ENCODE assay signal across 15 cellular contexts in the genomic region with DNA sequence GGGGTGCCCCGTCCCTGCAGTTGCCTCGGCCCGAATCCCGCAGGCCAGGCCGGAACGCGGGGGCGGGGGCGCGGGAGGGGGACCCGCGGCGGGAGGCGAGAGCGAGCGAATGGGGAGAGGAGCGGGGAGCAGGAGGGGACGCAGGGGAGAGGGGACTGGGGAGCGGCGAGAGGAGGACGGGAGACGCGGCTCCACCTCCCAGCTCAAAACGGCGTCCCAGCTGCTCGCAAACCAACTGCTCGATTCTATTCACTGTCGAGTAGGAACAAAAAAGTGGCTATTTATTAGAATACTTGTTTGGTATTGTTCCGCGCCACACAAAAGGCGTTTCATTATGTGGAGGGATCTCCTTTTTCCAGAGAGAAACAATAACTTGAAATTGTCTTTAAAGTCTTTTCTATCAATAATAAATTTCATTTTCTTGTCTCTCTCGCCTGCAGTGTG. TPM values are rescaled to one million over a fixed set of nuclear protein-coding genes. Genes with fewer than 3 reads are reported as not detected.
DNase-seq lines count a peak whose midpoint lies in the region; TF ChIP-seq lines count a peak whose summit lies in the region.
"Had no signal": no experiment of that assay in that cellular context is flagged by ENCODE, and none has a peak within 500 bp of the region (broad histone marks: within the 10 kb centered on the region; RNA-seq: fewer than 3 reads in every experiment).

No MANE protein-coding gene starts in this region.

- no peaks in the 10 kb centered on the region for H3K36me3 ChIP-seq in HUES64 (ENCODE audit: insufficient read depth, low read length)
- H3K36me3 ChIP-seq in osteoblast (ENCODE audit: insufficient read depth, low read length), result no peaks in the 10 kb centered on the region
- H3K36me3 ChIP-seq: vagina had no signal

- no peaks in the 10 kb centered on the region for H4K20me1 ChIP-seq in osteoblast (ENCODE audit: insufficient read depth, low read length)

- WGBS in HUES64, result under 1% methylated on average over 32 of the region's 32 CpGs

- H3K4me2 ChIP-seq in osteoblast (ENCODE audit: insufficient read depth, low read length), result no peak overlapping the region
- H3K4me2 ChIP-seq: A549 had no signal

- TF ChIP-seq CTCF in dorsolateral prefrontal cortex (IDR thresholded peaks at IDR 0.05 in 54 of 56, conservative IDR thresholded peaks at IDR 0.05 in 2 of 56; ENCODE audit: low read depth in 1 of 56, partially characterized antibody in 56 of 56) (no peak), osteoblast (IDR thresholded peaks at IDR 0.05; ENCODE audit: extremely low read depth, low read depth, low read length) (no peak)

- H3K27ac ChIP-seq in HUES64 (ENCODE audit: low read depth, low read length) (no peak overlapping the region), dorsolateral prefrontal cortex (peak overlapping the region in 26 of 59 donors; percentile 19 to 68 (median 47)), osteoblast (ENCODE audit: low read depth, low read length) (no peak overlapping the region)
- H3K27ac ChIP-seq: A549, vagina had no signal

- DNase-seq in NCI-H2081 (lab: John Stamatoyannopoulos, UW), result peak; percentile 34 to 54
- no peak for DNase-seq in NCI-H2081 treated with DMSO at 0.1 percent for 48 hours (lab: John Stamatoyannopoulos, UW)
- no peak for DNase-seq in dorsolateral prefrontal cortex
- peak; percentile 78 for DNase-seq in osteoblast (ENCODE audit: insufficient read length, low spot score, missing footprints)
- DNase-seq in putamen (ENCODE audit: low spot score), result no peak
- no peak for DNase-seq in MV-4-11 (lab: John Stamatoyannopoulos, UW)
- DNase-seq in activated effector memory CD4-positive, alpha-beta T cell treated with anti-CD3 and anti-CD28 coated beads, Interleukin-2, amount 50 U/mL, for 16 hours, result no peak
- DNase-seq: activated gamma-delta T cell; SHP77; stimulated activated naive CD8-positive, alpha-beta T cell treated with anti-CD3 and anti-CD28 coated beads, Interleukin-15, Interleukin-2, amounts not matched to agents 100 U/mL and 50 U/mL, for 24 hours had no signal

- no peak overlapping the region for H3K9ac ChIP-seq in HUES64 (ENCODE audit: low read depth, low read length)

- H3K9me3 ChIP-seq in HUES64 (ENCODE audit: insufficient read depth, low read depth, low read length), result no peaks in the 10 kb centered on the region
- no peaks in the 10 kb centered on the region for H3K9me3 ChIP-seq in osteoblast (ENCODE audit: low read depth, low read length)
- H3K9me3 ChIP-seq: A549, vagina had no signal

- H3K4me3 ChIP-seq in HUES64 (ENCODE audit: low read length) (peak overlapping the region; percentile 41), dorsolateral prefrontal cortex (peak overlapping the region; percentile 12 to 68 (median 48)), osteoblast (ENCODE audit: insufficient read depth, low read length) (no peak overlapping the region)
- H3K4me3 ChIP-seq: A549, vagina had no signal

- intact Hi-C loops in dorsolateral prefrontal cortex (cut with DNase I), result loop anchor here in 1 of 2 donors (10.0 kb wide), 1 partner anchor 522 kb away; no protein-coding TSS in a partner anchor

- H3K27me3 ChIP-seq in HUES64 (ENCODE audit: insufficient read depth, low read length) (peaks cover 100% of the 10 kb centered on the region), dorsolateral prefrontal cortex (peaks cover 0 to 100% (median 85%) of the 10 kb centered on the region in 45 donors), osteoblast (ENCODE audit: insufficient read depth, low read length) (peaks cover 78% of the 10 kb centered on the region)

- H3K4me1 ChIP-seq in HUES64 (ENCODE audit: insufficient read depth, low read length) (peaks cover 13% of the 10 kb centered on the region; the same call in 1 of the 2 replicates), osteoblast (ENCODE audit: insufficient read depth, low read length) (no peaks in the 10 kb centered on the region)
- H3K4me1 ChIP-seq: A549 had no signal

- H3K79me2 ChIP-seq in osteoblast (ENCODE audit: insufficient read depth, low read length), result no peaks in the 10 kb centered on the region

- no peak overlapping the region for H2AFZ ChIP-seq in osteoblast (ENCODE audit: low read length)

RNA-seq across cellular contexts. Expression of a gene that starts 10.6 kb away (rescaled TPM):
- polyA plus RNA-seq in HUES64 (2013, experiment 1 of 2), result 6.5 TPM
- polyA plus RNA-seq in HUES64 (2013, experiment 2 of 2), result 11.5 TPM
- total RNA-seq in dorsolateral prefrontal cortex (1 to 10 TPM; 1.9 to 8.0 (median 4.2) TPM), osteoblast (not detected in 2 replicates)
- total RNA-seq: HepG2, skeletal muscle tissue, vagina had no signal
- polyA plus RNA-seq: A549, HepG2 had no signal

Comparison
In these comparisons a context has a peak if more than half of its experiments do, and no peak if none do; other contexts are left out.
1. DNase-seq: peak in NCI-H2081 (2 of 2) and osteoblast (single experiment); none in NCI-H2081 treated with DMSO at 0.1 percent for 48 hours (single experiment), dorsolateral prefrontal cortex (0 of 10), putamen (single experiment), MV-4-11 (single experiment) and activated effector memory CD4-positive, alpha-beta T cell treated with anti-CD3 and anti-CD28 coated beads, Interleukin-2, amount 50 U/mL, for 16 hours (single experiment).